In genomic region chr11:14396289-14396688, GRCh38 we compare ENCODE assay signal across 29 cellular contexts.
"Had no signal": no experiment of that assay in that cellular context is flagged by ENCODE, and none has a peak within 500 bp of the region (broad histone marks: within the 10 kb centered on the region; RNA-seq: fewer than 3 reads in every experiment).

No MANE protein-coding gene starts in this region.

- H3K27ac ChIP-seq: ascending aorta, breast epithelium, cardiac muscle cell, colonic mucosa, epithelial cell of prostate, foreskin keratinocyte, gastrocnemius medialis, heart left ventricle had no signal

- H3K4me1 ChIP-seq: ascending aorta, breast epithelium, colonic mucosa, gastrocnemius medialis, heart left ventricle had no signal

- H3K9me3 ChIP-seq: ascending aorta, breast epithelium, colonic mucosa, gastrocnemius medialis, heart left ventricle had no signal

- H3K36me3 ChIP-seq: ascending aorta, breast epithelium, cardiac muscle cell, colonic mucosa, gastrocnemius medialis, heart left ventricle had no signal

- H3K4me3 ChIP-seq: ascending aorta, breast epithelium, cardiac muscle cell, colonic mucosa, gastrocnemius medialis, heart left ventricle had no signal

- DNase-seq: activated CD4-positive, alpha-beta memory T cell treated with anti-CD3 and anti-CD28 coated beads for 36 hours; activated CD4-positive, alpha-beta T cell treated with anti-CD3 and anti-CD28 coated beads for 36 hours; activated CD4-positive, alpha-beta T cell treated with anti-CD3 and anti-CD28 coated beads, Interleukin-2, amount 10 ng/mL, durations not matched to agents 24 days and 14 days; activated CD4-positive, CD25-positive, alpha-beta regulatory T cell; activated CD4-positive, CD25-positive, alpha-beta regulatory T cell treated with anti-CD3 and anti-CD28 coated beads, Interleukin-2, amount 50 U/mL, for 72 hours; activated CD8-positive, alpha-beta memory T cell treated with anti-CD3 and anti-CD28 coated beads, Interleukin-2, amount 50 U/mL, for 48 hours; activated CD8-positive, alpha-beta T cell treated with anti-CD3 and anti-CD28 coated beads, Interleukin-2, amount 10 ng/mL, durations not matched to agents 7 days and 5 days; activated gamma-delta T cell; activated naive CD4-positive, alpha-beta T cell; activated naive CD4-positive, alpha-beta T cell treated with anti-CD3 and anti-CD28 coated beads, Interleukin-2, amount 10 ng/mL, durations not matched to agents 7 days and 5 days; activated naive CD8-positive, alpha-beta T cell treated with anti-CD3 and anti-CD28 coated beads, Interleukin-2, amount 10 ng/mL, durations not matched to agents 7 days and 5 days; activated T-cell treated with anti-CD3 and anti-CD28 coated beads for 4 hours; activated T-cell treated with anti-CD3 and anti-CD28 coated beads, Interleukin-2, amount 50 U/mL, for 24 hours; activated T-cell treated with anti-CD3 and anti-CD28 coated beads, Interleukin-2, amount 50 U/mL, for 72 hours; central memory CD4-positive, alpha-beta T cell; cerebellar nuclear complex; colonic mucosa; effector CD8-positive, alpha-beta T cell; foreskin keratinocyte; gastrocnemius medialis; glutamatergic neuron; heart left ventricle; T-helper 2 cell had no signal

- H3K27me3 ChIP-seq: ascending aorta, breast epithelium, cardiac muscle cell, colonic mucosa, foreskin keratinocyte, gastrocnemius medialis, heart left ventricle had no signal

- FAIRE-seq: endometrium, endothelial cell of umbilical vein had no signal
